1 cellular context compared by ENCODE assay signal in the genomic region with DNA sequence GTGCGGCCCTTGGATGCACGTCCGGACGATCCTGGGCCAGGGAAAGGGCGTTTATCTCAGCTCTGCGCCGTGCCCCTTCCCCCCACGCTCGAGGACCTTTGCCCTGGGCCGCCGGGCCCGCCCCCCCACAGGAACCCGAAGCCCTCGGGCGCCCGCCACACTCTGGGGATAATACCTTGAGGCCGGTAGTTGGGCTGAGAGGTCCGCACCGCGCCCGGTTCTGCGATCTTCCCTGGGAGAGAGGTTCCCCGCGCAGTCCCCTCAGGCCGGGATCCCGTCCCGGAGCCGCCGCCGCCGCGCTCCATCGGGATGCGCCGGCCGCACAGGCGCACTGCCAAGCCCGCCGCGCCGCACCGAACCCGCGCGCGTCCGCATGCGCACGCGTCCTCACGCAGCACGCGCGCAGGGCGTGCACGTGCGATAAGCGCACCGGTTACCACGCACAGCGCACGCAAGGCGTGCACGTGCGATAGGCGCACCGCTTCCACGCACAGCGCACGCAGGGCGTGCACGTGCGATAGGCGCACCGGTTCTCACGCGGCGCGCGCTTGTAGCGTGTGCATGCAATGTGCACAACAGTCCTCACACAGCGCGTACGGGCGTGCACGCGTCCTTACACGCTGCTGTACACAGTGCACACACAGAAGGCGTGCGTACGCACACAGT.
TF ChIP-seq lines count a peak whose summit lies in the region.

A gene (minus strand): TSS at position 333 of the 666 bp plus-strand sequence. CDS start 28 bp downstream, at position 305.

TF ChIP-seq in HEK293T, 16 proteins besides CTCF, POLR2A, EP300 and RAD21:
- TF ChIP-seq FOXM1 (IDR thresholded peaks at IDR 0.05; ENCODE audit: borderline replicate concordance) (no peak), ZNF384 (IDR thresholded peaks at IDR 0.05) (no peak), NFRKB (IDR thresholded peaks at IDR 0.05) (no peak), FOXK2 (IDR thresholded peaks at IDR 0.05) (no peak), ELF4 (IDR thresholded peaks at IDR 0.05) (no peak), TARDBP (IDR thresholded peaks at IDR 0.05) (no peak), CTBP1 (IDR thresholded peaks at IDR 0.05; ENCODE audit: borderline replicate concordance) (no peak), L3MBTL2 (conservative IDR thresholded peaks at IDR 0.05) (no peak), SP1 (IDR thresholded peaks at IDR 0.05) (no peak), BHLHE40 (IDR thresholded peaks at IDR 0.05; ENCODE audit: borderline replicate concordance) (no peak), HDGF (IDR thresholded peaks at IDR 0.05; ENCODE audit: borderline replicate concordance) (no peak), LEF1 (IDR thresholded peaks at IDR 0.05; ENCODE audit: borderline replicate concordance) (no peak), SUZ12 (IDR thresholded peaks at IDR 0.05) (no peak), FOXA1 (IDR thresholded peaks at IDR 0.05) (no peak), ARNT (IDR thresholded peaks at IDR 0.05) (no peak)
- TF ChIP-seq, protein P1, sequence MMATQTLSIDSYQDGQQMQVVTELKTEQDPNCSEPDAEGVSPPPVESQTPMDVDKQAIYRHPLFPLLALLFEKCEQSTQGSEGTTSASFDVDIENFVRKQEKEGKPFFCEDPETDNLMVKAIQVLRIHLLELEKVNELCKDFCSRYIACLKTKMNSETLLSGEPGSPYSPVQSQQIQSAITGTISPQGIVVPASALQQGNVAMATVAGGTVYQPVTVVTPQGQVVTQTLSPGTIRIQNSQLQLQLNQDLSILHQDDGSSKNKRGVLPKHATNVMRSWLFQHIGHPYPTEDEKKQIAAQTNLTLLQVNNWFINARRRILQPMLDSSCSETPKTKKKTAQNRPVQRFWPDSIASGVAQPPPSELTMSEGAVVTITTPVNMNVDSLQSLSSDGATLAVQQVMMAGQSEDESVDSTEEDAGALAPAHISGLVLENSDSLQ (IDR thresholded peaks at IDR 0.05) = no peak
